ENCODE assay signal across 2 cellular contexts in the genomic region with DNA sequence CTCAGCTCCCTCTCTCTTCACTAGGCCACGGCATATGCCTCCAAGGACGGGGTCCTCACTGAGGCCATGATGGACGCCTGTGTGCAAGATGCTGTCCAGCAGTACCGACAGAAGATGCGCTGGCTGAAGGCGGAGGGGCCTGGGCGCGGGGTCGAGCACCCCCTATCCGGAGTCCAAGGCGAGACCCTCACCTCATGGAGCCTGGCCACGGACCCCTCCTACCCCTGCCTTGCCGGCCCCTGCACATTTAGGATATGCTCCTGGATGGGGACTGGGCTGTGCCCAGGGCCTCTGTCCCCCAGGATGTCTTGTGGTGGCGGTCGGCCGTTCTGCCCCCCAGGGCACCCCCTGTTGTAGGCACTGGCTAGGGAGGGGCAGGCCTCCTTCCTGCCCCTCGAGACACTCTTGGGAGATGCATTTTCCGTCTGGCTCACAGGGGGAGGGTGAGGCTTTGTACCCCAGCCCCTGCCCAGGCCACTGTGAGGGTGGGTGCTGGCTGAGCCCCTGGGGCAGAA. TPM values are rescaled to one million over a fixed set of nuclear protein-coding genes. Genes with fewer than 3 reads are reported as not detected.
"Had no signal": no experiment of that assay in that cellular context is flagged by ENCODE, and none has a peak within 500 bp of the region (broad histone marks: within the 10 kb centered on the region; RNA-seq: fewer than 3 reads in every experiment).

No MANE protein-coding gene starts in this region.

RNA-seq across cellular contexts. Expression of a gene that starts 44.9 kb away (rescaled TPM):
- total RNA-seq: activated CD4-positive, alpha-beta T cell treated with anti-CD3 and anti-CD28 coated beads, Interleukin-2, amount 10 ng/mL, durations not matched to agents 24 days and 14 days had no signal

RNA-seq across cellular contexts. Expression of a gene that starts 46.0 kb away (rescaled TPM):
- total RNA-seq: M059J had no signal
